In the genomic region with DNA sequence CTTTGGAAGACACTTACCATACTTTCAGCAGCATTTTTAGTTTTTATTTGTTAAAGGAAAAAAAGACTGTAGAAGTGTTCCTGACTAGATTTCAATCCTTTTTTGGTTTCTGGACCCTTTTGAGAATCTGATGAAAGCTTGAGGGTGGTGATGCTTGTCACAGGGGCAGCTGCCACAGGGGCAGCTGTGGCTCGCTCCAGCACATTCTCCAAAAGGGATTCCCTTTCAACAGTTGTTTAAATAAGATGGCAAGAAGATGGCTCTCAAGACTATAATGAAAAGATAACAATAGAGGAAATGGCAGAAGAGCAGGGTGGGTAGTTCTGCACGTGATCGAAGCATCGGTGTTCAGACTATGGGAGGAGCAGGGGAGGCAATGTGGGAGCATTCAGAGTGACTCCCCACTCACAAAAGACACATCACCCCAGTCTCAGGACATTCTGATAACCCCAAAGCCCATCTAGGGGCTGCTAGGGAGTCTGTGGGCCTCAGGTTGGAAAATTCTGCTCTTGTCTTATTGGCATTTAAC, we compare ENCODE assay signal across 10 cellular contexts. TPM values are rescaled to one million over a fixed set of nuclear protein-coding genes. Genes with fewer than 3 reads are reported as not detected.
DNase-seq lines count a peak whose midpoint lies in the region; ATAC-seq, FAIRE-seq and TF ChIP-seq lines count a peak whose summit lies in the region.
"Had no signal": no experiment of that assay in that cellular context is flagged by ENCODE, and none has a peak within 500 bp of the region (broad histone marks: within the 10 kb centered on the region; RNA-seq: fewer than 3 reads in every experiment).

No MANE protein-coding gene starts in this region.

- H3K4me3 Mint-ChIP-seq in memory B cell: peak overlapping the region; percentile 76

- no peak for TF ChIP-seq EP300 in SK-N-SH (IDR thresholded peaks at IDR 0.05; ENCODE audit: borderline replicate concordance in 1 of 2, low read depth in 1 of 2, low read length in 1 of 2)

- POLR2A ChIA-PET in HEK293T (lab: Yijun Ruan, JAX) (no interaction called here), SK-N-SH (lab: Yijun Ruan, JAX) (no interaction called here)

- ATAC-seq in GM21576 (IDR thresholded peaks at IDR 0.05; ENCODE audit: unreplicated experiment): peak; percentile 10
- peak; percentile 48 for ATAC-seq in memory B cell (ENCODE audit: low read depth)
- ATAC-seq in GM19324 (IDR thresholded peaks at IDR 0.05; ENCODE audit: low FRiP score, unreplicated experiment): no peak
- ATAC-seq: heart left ventricle had no signal

- H3K27ac ChIP-seq in SK-N-SH (ENCODE audit: low read depth in 2 of 2, low read length in 1 of 2): no peak overlapping the region

- TF ChIP-seq RAD21 in SK-N-SH (IDR thresholded peaks at IDR 0.05; ENCODE audit: low read length): no peak

- peaks cover 16% of the 10 kb centered on the region for H3K36me3 Mint-ChIP-seq in memory B cell

- H3K9me3 ChIP-seq in SK-N-SH: no peaks in the 10 kb centered on the region
- H3K9me3 ChIP-seq: heart left ventricle had no signal

- peaks cover 52% of the 10 kb centered on the region for H3K4me1 Mint-ChIP-seq in memory B cell

- no peak overlapping the region for H3K4me2 ChIP-seq in SK-N-SH

- no peaks in the 10 kb centered on the region for H3K27me3 Mint-ChIP-seq in memory B cell

- H3K27ac Mint-ChIP-seq in memory B cell: peak overlapping the region; percentile 90

- H3F3A ChIP-seq in SK-N-SH (replicated peaks; ENCODE audit: insufficient read depth): peaks cover 7% of the 10 kb centered on the region

- peaks cover 35% of the 10 kb centered on the region for H3K79me2 ChIP-seq in SK-N-SH (ENCODE audit: insufficient read depth)

- H3K9me2 ChIP-seq in SK-N-SH: no peaks in the 10 kb centered on the region

- no peaks in the 10 kb centered on the region for H3K9me3 Mint-ChIP-seq in memory B cell

- 94% methylated on average over 4 of the region's 4 CpGs for WGBS in SK-N-SH (ENCODE audit: low lambda C conversion rate)

- H3K4me1 ChIP-seq in SK-N-SH (ENCODE audit: control insufficient read depth in 1 of 2, insufficient read depth in 2 of 2, low read depth in 1 of 2, low read length in 1 of 2): peaks cover 11 to 15% of the 10 kb centered on the region in 2 experiments

- peak; percentile 55 for FAIRE-seq in GM12891 (lab: Jason Lieb, UNC)

- CTCF ChIA-PET in HEK293T (lab: Yijun Ruan, JAX): no interaction called here
- CTCF ChIA-PET in SK-N-SH (lab: Yijun Ruan, JAX): no interaction called here

- H3K9ac ChIP-seq in SK-N-SH: no peak overlapping the region

- H3K4me3 ChIP-seq in NB4 (ENCODE audit: low read depth, low read length) (peak overlapping the region; percentile 4), SK-N-SH (ENCODE audit: low read depth in 2 of 2, low read length in 1 of 2) (no peak overlapping the region)

- TF ChIP-seq POLR2A in GM12891 (IDR thresholded peaks at IDR 0.05; ENCODE audit: low read depth, low read length) (no peak), NB4 (IDR thresholded peaks at IDR 0.05; ENCODE audit: extremely low read depth, insufficient read length) (no peak)

- H4K20me1 ChIP-seq in SK-N-SH (ENCODE audit: insufficient read depth): no peaks in the 10 kb centered on the region

- H3K27me3 ChIP-seq in SK-N-SH (ENCODE audit: insufficient read depth): no peaks in the 10 kb centered on the region
- H3K27me3 ChIP-seq: heart left ventricle had no signal

- H3K36me3 ChIP-seq in SK-N-SH (replicated peaks in 1 of 2; ENCODE audit: control insufficient read depth in 1 of 2, insufficient read depth in 2 of 2, low read length in 1 of 2): no peaks in the 10 kb centered on the region
- H3K36me3 ChIP-seq: heart left ventricle had no signal

- TF ChIP-seq CTCF in NB4 (IDR thresholded peaks at IDR 0.05; ENCODE audit: low read depth, low read length) (no peak), SK-N-SH (IDR thresholded peaks at IDR 0.05) (no peak)

- H2AFZ ChIP-seq in SK-N-SH (ENCODE audit: low read depth): no peak overlapping the region

- DNase-seq in GM12891 (ENCODE audit: insufficient read length, low spot score): no peak
- no peak for DNase-seq in NB4 (ENCODE audit: low read depth)
- DNase-seq in memory B cell (ENCODE audit: low spot score in 2 of 2): no peak
- DNase-seq in HEK293T (ENCODE audit: extremely low spot score): no peak
- DNase-seq in nucleus accumbens (lab: John Stamatoyannopoulos, UW): no peak
- DNase-seq in SK-N-SH: no peak
- DNase-seq: activated CD4-positive, alpha-beta T cell treated with anti-CD3 and anti-CD28 coated beads for 1 hour; heart left ventricle had no signal

TF ChIP-seq in GM12891, 5 proteins besides CTCF, POLR2A, EP300 and RAD21:
- TF ChIP-seq SPI1 (IDR thresholded peaks at IDR 0.05; ENCODE audit: low read depth, low read length) (0 out of 2 replicates have a peak, but pooled peaks have one; percentile 9), POU2F2 (IDR thresholded peaks at IDR 0.05; ENCODE audit: low read depth, low read length) (no peak)

TF ChIP-seq in HEK293T, 16 proteins besides CTCF, POLR2A, EP300 and RAD21:
- no peak for TF ChIP-seq NFRKB (IDR thresholded peaks at IDR 0.05)
- TF ChIP-seq FOXM1 (IDR thresholded peaks at IDR 0.05; ENCODE audit: borderline replicate concordance): no peak
- TF ChIP-seq ELF4 (IDR thresholded peaks at IDR 0.05): no peak
- TF ChIP-seq ZNF384 (IDR thresholded peaks at IDR 0.05): no peak
- no peak for TF ChIP-seq SUZ12 (IDR thresholded peaks at IDR 0.05)
- TF ChIP-seq CTBP1 (IDR thresholded peaks at IDR 0.05; ENCODE audit: borderline replicate concordance): no peak
- TF ChIP-seq PKNOX1 (IDR thresholded peaks at IDR 0.05): no peak
- TF ChIP-seq LEF1 (IDR thresholded peaks at IDR 0.05; ENCODE audit: borderline replicate concordance): no peak
- TF ChIP-seq ARNT (IDR thresholded peaks at IDR 0.05): no peak
- TF ChIP-seq HDGF (IDR thresholded peaks at IDR 0.05; ENCODE audit: borderline replicate concordance): no peak
- no peak for TF ChIP-seq FOXA1 (IDR thresholded peaks at IDR 0.05)
- TF ChIP-seq BHLHE40 (IDR thresholded peaks at IDR 0.05; ENCODE audit: borderline replicate concordance): no peak
- no peak for TF ChIP-seq SP1 (IDR thresholded peaks at IDR 0.05)
- TF ChIP-seq L3MBTL2 (conservative IDR thresholded peaks at IDR 0.05): no peak

TF ChIP-seq in SK-N-SH, 30 proteins besides CTCF, POLR2A, EP300 and RAD21 (continues in another document):
- TF ChIP-seq FOXJ3 (CRISPR knock-in tag; IDR thresholded peaks at IDR 0.05) (no peak), TCF12 (IDR thresholded peaks at IDR 0.05) (no peak), USF1 (IDR thresholded peaks at IDR 0.05; ENCODE audit: borderline replicate concordance, low read depth) (no peak), IRF3 (IDR thresholded peaks at IDR 0.05; ENCODE audit: low read depth, low read length) (no peak), CHD2 (IDR thresholded peaks at IDR 0.05; ENCODE audit: low read length, partially characterized antibody) (no peak), FOXM1 (IDR thresholded peaks at IDR 0.05; ENCODE audit: low read depth) (no peak), RFX5 (IDR thresholded peaks at IDR 0.05; ENCODE audit: low read length) (no peak), TEAD4 (IDR thresholded peaks at IDR 0.05; ENCODE audit: borderline replicate concordance, insufficient read depth) (no peak), SMC3 (IDR thresholded peaks at IDR 0.05; ENCODE audit: low read depth, low read length) (no peak), GABPA (IDR thresholded peaks at IDR 0.05; ENCODE audit: low read depth) (no peak), RXRA (IDR thresholded peaks at IDR 0.05; ENCODE audit: borderline replicate concordance, low read depth) (no peak), FOSL2 (IDR thresholded peaks at IDR 0.05; ENCODE audit: borderline replicate concordance, low read depth) (no peak), MXI1 (IDR thresholded peaks at IDR 0.05; ENCODE audit: low read depth, low read length) (no peak), POLR2AphosphoS5 (IDR thresholded peaks at IDR 0.05; ENCODE audit: low read depth, low read length) (no peak), TAF1 (IDR thresholded peaks at IDR 0.05; ENCODE audit: borderline replicate concordance, low read depth, low read length) (no peak)
- TF ChIP-seq, protein P1, sequence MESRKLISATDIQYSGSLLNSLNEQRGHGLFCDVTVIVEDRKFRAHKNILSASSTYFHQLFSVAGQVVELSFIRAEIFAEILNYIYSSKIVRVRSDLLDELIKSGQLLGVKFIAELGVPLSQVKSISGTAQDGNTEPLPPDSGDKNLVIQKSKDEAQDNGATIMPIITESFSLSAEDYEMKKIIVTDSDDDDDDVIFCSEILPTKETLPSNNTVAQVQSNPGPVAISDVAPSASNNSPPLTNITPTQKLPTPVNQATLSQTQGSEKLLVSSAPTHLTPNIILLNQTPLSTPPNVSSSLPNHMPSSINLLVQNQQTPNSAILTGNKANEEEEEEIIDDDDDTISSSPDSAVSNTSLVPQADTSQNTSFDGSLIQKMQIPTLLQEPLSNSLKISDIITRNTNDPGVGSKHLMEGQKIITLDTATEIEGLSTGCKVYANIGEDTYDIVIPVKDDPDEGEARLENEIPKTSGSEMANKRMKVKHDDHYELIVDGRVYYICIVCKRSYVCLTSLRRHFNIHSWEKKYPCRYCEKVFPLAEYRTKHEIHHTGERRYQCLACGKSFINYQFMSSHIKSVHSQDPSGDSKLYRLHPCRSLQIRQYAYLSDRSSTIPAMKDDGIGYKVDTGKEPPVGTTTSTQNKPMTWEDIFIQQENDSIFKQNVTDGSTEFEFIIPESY (IDR thresholded peaks at IDR 0.05; ENCODE audit: borderline replicate concordance, low read depth): no peak

RNA-seq across cellular contexts. Expression of gene TNFAIP8, which starts 46.5 kb away (rescaled TPM):
- 82.8 TPM for polyA plus RNA-seq in GM12891 (2012; ENCODE audit: low read depth, missing spikeins)
- polyA plus RNA-seq in SK-N-SH (2012; rRNA removed): 28.3 and 31.3 TPM in 2 replicates
- polyA plus RNA-seq in SK-N-SH (2012; cell fraction: cytosol; rRNA removed): 33.8 and 41.5 TPM in 2 replicates
- polyA plus RNA-seq in SK-N-SH (2012; cell fraction: nucleus; rRNA removed): 11.7 and 15.5 TPM in 2 replicates
